Comparison of ENCODE assay signal across 14 cellular contexts in genomic region chr6:17268114-17268513, GRCh38. TPM values are rescaled to one million over a fixed set of nuclear protein-coding genes. Genes with fewer than 3 reads are reported as not detected.
"Had no signal": no experiment of that assay in that cellular context is flagged by ENCODE, and none has a peak within 500 bp of the region (broad histone marks: within the 10 kb centered on the region; RNA-seq: fewer than 3 reads in every experiment).

No MANE protein-coding gene starts in this region.

- H3K9me3 Mint-ChIP-seq: type B pancreatic cell had no signal

- H3K4me3 ChIP-seq: cardiac muscle cell, colonic mucosa, hepatocyte, suprapubic skin had no signal

- H3K27ac Mint-ChIP-seq: activated naive CD4-positive, alpha-beta T cell treated with anti-CD3 and anti-CD28 coated beads, Interleukin-2, amount 50 U/mL, for 72 hours; type B pancreatic cell had no signal

- DNase-seq: activated CD4-positive, CD25-positive, alpha-beta regulatory T cell; activated T-cell treated with anti-CD3 and anti-CD28 coated beads, Interleukin-2, amount 50 U/mL, for 1 hour; amygdala; colonic mucosa; effector CD8-positive, alpha-beta T cell; stimulated activated CD4-positive, alpha-beta T cell treated with anti-CD3 and anti-CD28 coated beads, Interleukin-4, amount 100 ng/mL, for 1 hour; stimulated activated CD8-positive, alpha-beta memory T cell treated with anti-CD3 and anti-CD28 coated beads, Interleukin-4, amount 100 ng/mL, for 48 hours; stimulated activated naive CD8-positive, alpha-beta T cell treated with anti-CD3 and anti-CD28 coated beads, Interleukin-15, Interleukin-2, amounts not matched to agents 100 U/mL and 50 U/mL, for 24 hours; T-helper 2 cell had no signal

- H3K4me3 Mint-ChIP-seq: type B pancreatic cell had no signal

- H3K36me3 ChIP-seq: cardiac muscle cell, colonic mucosa, suprapubic skin had no signal

- H3K4me1 ChIP-seq: colonic mucosa, suprapubic skin had no signal

- H3K27me3 Mint-ChIP-seq: type B pancreatic cell had no signal

- H3K27ac ChIP-seq: cardiac muscle cell, colonic mucosa, hepatocyte, suprapubic skin had no signal

- H3K36me3 Mint-ChIP-seq: activated naive CD4-positive, alpha-beta T cell treated with anti-CD3 and anti-CD28 coated beads, Interleukin-2, amount 50 U/mL, for 72 hours; type B pancreatic cell had no signal

- H3K9me3 ChIP-seq: colonic mucosa, suprapubic skin had no signal

- H3K27me3 ChIP-seq: cardiac muscle cell, colonic mucosa, hepatocyte, suprapubic skin had no signal

RNA-seq across cellular contexts. Expression of gene RBM24, which starts 13.0 kb away (rescaled TPM):
- total RNA-seq: activated naive CD4-positive, alpha-beta T cell treated with anti-CD3 and anti-CD28 coated beads, Interleukin-2, amount 50 U/mL, for 72 hours had no signal
